ENCODE assay signal across 34 cellular contexts in the genomic region with DNA sequence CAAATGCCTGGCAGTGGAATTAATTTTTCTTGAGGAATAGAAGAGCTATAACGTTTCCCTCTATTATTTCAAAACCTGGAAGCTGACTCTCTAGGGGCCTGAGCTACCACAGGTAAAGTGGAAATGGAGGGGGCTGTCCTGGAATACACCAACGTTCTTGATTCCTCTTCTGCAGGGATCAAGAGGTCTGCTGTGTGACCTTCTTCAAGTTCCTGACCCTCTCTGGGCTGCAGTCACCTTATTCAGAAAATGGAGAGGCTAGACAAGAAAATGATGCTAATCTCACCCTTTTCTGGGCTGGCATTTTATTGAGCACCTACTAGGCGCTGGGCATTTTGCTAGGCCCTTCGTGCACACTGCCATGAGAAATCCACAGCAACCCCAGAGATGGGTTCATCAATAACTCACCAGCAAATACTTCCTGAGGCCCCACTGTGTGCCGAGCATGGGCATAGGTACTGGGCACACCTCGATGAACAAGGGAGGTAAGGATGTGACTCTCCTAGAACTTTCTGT. TPM values are rescaled to one million over a fixed set of nuclear protein-coding genes. Genes with fewer than 3 reads are reported as not detected.
"Had no signal": no experiment of that assay in that cellular context is flagged by ENCODE, and none has a peak within 500 bp of the region (broad histone marks: within the 10 kb centered on the region; RNA-seq: fewer than 3 reads in every experiment).

No MANE protein-coding gene starts in this region.

- H2AFZ ChIP-seq: parathyroid adenoma had no signal

- H3K4me3 Mint-ChIP-seq: naive thymus-derived CD8-positive, alpha-beta T cell; neural crest cell; stimulated activated effector memory CD8-positive, alpha-beta T cell treated with anti-CD3 and anti-CD28 coated beads, Interleukin-12 subunit alpha, Interleukin-12 subunit beta, amount 100 ng/mL, for 72 hours had no signal

- ATAC-seq: esophagus mucosa; gastrocnemius medialis; heart right ventricle; left colon; lower lobe of right lung; naive thymus-derived CD8-positive, alpha-beta T cell had no signal

- DNase-seq: dorsolateral prefrontal cortex; effector CD4-positive, alpha-beta T cell; foreskin fibroblast; gastrocnemius medialis; heart right ventricle; hippocampal formation; kidney glomerular epithelial cell; left colon; left ventricle myocardium inferior; lower lobe of right lung; naive thymus-derived CD8-positive, alpha-beta T cell; sigmoid colon; stimulated activated CD4-positive, alpha-beta T cell treated with anti-CD3 and anti-CD28 coated beads, Interleukin-2, amount 100 ng/mL, for 24 hours; stimulated activated CD4-positive, alpha-beta T cell treated with anti-CD3 and anti-CD28 coated beads, Interleukin-4, amount 100 ng/mL, for 24 hours; stimulated activated naive CD4-positive, alpha-beta T cell treated with Interleukin-2 at 50 U/mL for 16 hours; substantia nigra; upper lobe of left lung had no signal

- H3K27ac ChIP-seq: dorsolateral prefrontal cortex, epithelial cell of prostate, gastrocnemius medialis, heart right ventricle, left ventricle myocardium inferior, lower lobe of right lung, neutrophil, parathyroid adenoma, prostate gland, right atrium auricular region, sigmoid colon, thoracic aorta, tibial nerve, upper lobe of left lung had no signal

- H3K36me3 ChIP-seq: gastrocnemius medialis, heart right ventricle, left ventricle myocardium inferior, lower lobe of right lung, neutrophil, prostate gland, right atrium auricular region, sigmoid colon, thoracic aorta, tibial nerve, upper lobe of left lung had no signal

- H3K4me3 ChIP-seq: gastrocnemius medialis, heart right ventricle, left ventricle myocardium inferior, lower lobe of right lung, prostate gland, right atrium auricular region, sigmoid colon, thoracic aorta, tibial nerve, upper lobe of left lung had no signal

- H3K27ac Mint-ChIP-seq: naive thymus-derived CD8-positive, alpha-beta T cell; stimulated activated effector memory CD8-positive, alpha-beta T cell treated with anti-CD3 and anti-CD28 coated beads, Interleukin-12 subunit alpha, Interleukin-12 subunit beta, amount 100 ng/mL, for 72 hours had no signal

- H3K4me1 ChIP-seq: parathyroid adenoma, prostate gland had no signal

- H3K9me3 ChIP-seq: gastrocnemius medialis, left ventricle myocardium inferior, lower lobe of right lung, neutrophil, prostate gland, right atrium auricular region, sigmoid colon, thoracic aorta, tibial nerve, upper lobe of left lung had no signal

- H3K9ac ChIP-seq: parathyroid adenoma had no signal

- H3K79me2 ChIP-seq: parathyroid adenoma had no signal

- H3K9me3 Mint-ChIP-seq: naive thymus-derived CD8-positive, alpha-beta T cell; neural crest cell; stimulated activated effector memory CD8-positive, alpha-beta T cell treated with anti-CD3 and anti-CD28 coated beads, Interleukin-12 subunit alpha, Interleukin-12 subunit beta, amount 100 ng/mL, for 72 hours had no signal

- H3K27me3 ChIP-seq: neutrophil, right atrium auricular region, upper lobe of left lung had no signal

- FAIRE-seq: colon, islet of Langerhans, urothelium cell line had no signal

- H3K36me3 Mint-ChIP-seq: naive thymus-derived CD8-positive, alpha-beta T cell; stimulated activated effector memory CD8-positive, alpha-beta T cell treated with anti-CD3 and anti-CD28 coated beads, Interleukin-12 subunit alpha, Interleukin-12 subunit beta, amount 100 ng/mL, for 72 hours had no signal

RNA-seq across cellular contexts. Expression of a gene that starts 55.2 kb away (rescaled TPM):
- total RNA-seq: glomerular endothelial cell; left colon; lower lobe of right lung; mesenteric fat pad; myocyte; naive thymus-derived CD8-positive, alpha-beta T cell; omental fat pad; right atrium auricular region; thoracic aorta; tibial nerve had no signal
- polyA plus RNA-seq: naive thymus-derived CD8-positive, alpha-beta T cell had no signal
